ENCODE assay signal across 8 cellular contexts in the genomic region with DNA sequence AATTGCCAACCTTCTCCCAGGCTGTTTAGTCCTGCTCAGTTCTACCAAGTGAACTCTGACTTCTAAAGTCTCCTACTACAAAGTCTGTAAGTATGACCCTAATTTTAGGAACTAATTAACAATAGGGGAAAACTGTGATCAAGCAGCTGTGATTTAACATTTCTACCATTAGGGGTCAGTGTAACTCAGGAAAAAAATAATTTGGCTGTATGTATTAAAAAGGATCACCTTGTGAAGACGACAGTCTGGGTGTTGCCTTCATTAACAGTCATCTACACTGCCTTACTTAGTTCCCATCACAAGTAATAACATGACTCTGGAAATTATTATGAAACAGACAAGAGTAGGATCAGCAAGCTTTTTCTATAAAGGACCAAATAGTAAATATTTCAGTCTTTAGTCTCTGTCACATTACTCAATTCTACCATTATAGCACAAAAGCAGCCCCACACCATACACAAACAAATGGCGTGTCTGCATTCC. TPM values are rescaled to one million over a fixed set of nuclear protein-coding genes. Genes with fewer than 3 reads are reported as not detected.
DNase-seq lines count a peak whose midpoint lies in the region; ATAC-seq, FAIRE-seq and TF ChIP-seq lines count a peak whose summit lies in the region.

No MANE protein-coding gene starts in this region.

- H4K20me1 ChIP-seq in Loucy (ENCODE audit: insufficient read depth, low read length, poor library complexity, severe bottlenecking) = peaks cover 2% of the 10 kb centered on the region

- no peaks in the 10 kb centered on the region for H3K9me3 ChIP-seq in Loucy (ENCODE audit: insufficient read depth, low read depth, low read length)

- peaks cover 5% of the 10 kb centered on the region for H3K79me2 ChIP-seq in Loucy (ENCODE audit: insufficient read depth, low read length)

- intact Hi-C loops in posterior cingulate gyrus (cut with DNase I) (loop anchor here (10.0 kb wide), 1 partner anchor 1078 kb away; a partner anchor contains a TSS), posterior vena cava (cut with DNase I) (loop anchor here (5.0 to 10.0 kb wide), 2 partner anchors 848 to 851 kb away; a partner anchor contains a TSS)

- TF ChIP-seq CTCF in Loucy (conservative IDR thresholded peaks at IDR 0.05; ENCODE audit: low read length) (peak; percentile 80), fibroblast of mammary gland (conservative IDR thresholded peaks at IDR 0.05; ENCODE audit: control insufficient read depth, insufficient read depth, low read depth, low read length) (peak; percentile 63)

- H3F3A ChIP-seq in Loucy (ENCODE audit: low read depth) = no peaks in the 10 kb centered on the region

- ATAC-seq in GM19035 (IDR thresholded peaks at IDR 0.05; ENCODE audit: unreplicated experiment) = no peak

- DNase-seq in EH (ENCODE audit: low read depth) = peak; percentile 49
- peak; percentile 16 for DNase-seq in RCC 7860 (ENCODE audit: low spot score)
- peak; percentile 41 for DNase-seq in fibroblast of mammary gland (ENCODE audit: low read depth)
- DNase-seq in retina = peak; percentile 58
- no peak for DNase-seq in posterior cingulate gyrus
- DNase-seq in posterior vena cava (ENCODE audit: low spot score) = no peak

- H3K36me3 ChIP-seq in Loucy (ENCODE audit: insufficient read depth, low read length) = no peaks in the 10 kb centered on the region

- no peaks in the 10 kb centered on the region for H3K27me3 ChIP-seq in Loucy (ENCODE audit: insufficient read depth, low read length, poor library complexity, severe bottlenecking)

- FAIRE-seq in RCC 7860 (lab: Jason Lieb, UNC) = peak; percentile 63

- no peak overlapping the region for H3K4me2 ChIP-seq in Loucy (ENCODE audit: low read depth, low read length, poor library complexity, severe bottlenecking)

- H3K4me3 ChIP-seq in Loucy (ENCODE audit: low read length, poor library complexity, severe bottlenecking) (no peak overlapping the region), fibroblast of mammary gland (ENCODE audit: control insufficient read depth, low read depth, low read length) (no peak overlapping the region)

- H2AFZ ChIP-seq in Loucy (ENCODE audit: low read length) = peak overlapping the region; percentile 53; the same call in 1 of the 2 replicates

- H3K4me1 ChIP-seq in Loucy (ENCODE audit: insufficient read depth, low read length, poor library complexity, severe bottlenecking) = peaks cover 9% of the 10 kb centered on the region

- H3K9me2 ChIP-seq in Loucy (replicated peaks; ENCODE audit: low read depth, low read length) = no peaks in the 10 kb centered on the region

- no peak overlapping the region for H3K9ac ChIP-seq in Loucy (ENCODE audit: low read depth, low read length, poor library complexity, severe bottlenecking)

RNA-seq across cellular contexts. Expression of a gene that starts 4.2 kb away (rescaled TPM):
- 10 to 100 TPM; 22.1 to 24.9 TPM for total RNA-seq in posterior vena cava

Comparison
In these comparisons a context has a peak if more than half of its experiments do, and no peak if none do; other contexts are left out.
1. DNase-seq: peak in EH (single experiment), RCC 7860 (single experiment), fibroblast of mammary gland (single experiment) and retina (single experiment); none in posterior cingulate gyrus (0 of 10) and posterior vena cava (single experiment).